Comparison of ENCODE assay signal across 1 cellular context in the genomic region with DNA sequence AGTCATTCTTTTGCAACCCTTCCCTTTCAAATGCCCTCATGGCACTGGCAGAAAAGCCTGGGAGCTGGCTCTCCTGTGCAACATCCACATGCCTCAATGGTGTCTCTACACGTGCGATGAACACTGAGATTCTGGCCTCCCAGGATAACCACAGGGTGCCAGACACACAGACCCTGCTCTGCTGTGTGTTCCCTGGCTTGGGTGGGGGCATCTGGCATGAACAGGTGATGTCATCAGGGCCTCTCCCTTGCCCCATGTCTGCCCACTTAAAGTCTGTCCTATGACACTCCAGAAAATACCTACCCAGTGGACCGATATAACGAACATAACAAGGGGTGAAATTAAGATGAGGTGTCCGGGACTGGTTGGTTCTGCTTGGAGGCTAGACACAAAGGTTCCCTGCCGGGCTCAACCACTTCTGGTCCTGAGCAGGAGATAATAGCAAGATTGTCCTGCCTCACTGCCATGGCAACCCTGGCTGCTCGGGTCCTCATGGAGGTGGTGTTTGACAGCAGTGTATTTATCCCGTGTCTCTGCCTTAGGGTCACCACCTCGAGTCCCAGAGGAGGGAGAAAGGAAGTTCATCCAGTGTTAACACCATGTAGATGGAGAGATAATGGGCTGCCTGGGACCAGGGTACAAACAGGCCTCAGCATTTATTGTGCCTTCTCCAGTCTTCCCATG.
TF ChIP-seq lines count a peak whose summit lies in the region.

No MANE protein-coding gene starts in this region.

TF ChIP-seq in HEK293, 187 proteins besides CTCF, POLR2A, EP300 and RAD21 (continued from another document):
- TF ChIP-seq, protein P1, sequence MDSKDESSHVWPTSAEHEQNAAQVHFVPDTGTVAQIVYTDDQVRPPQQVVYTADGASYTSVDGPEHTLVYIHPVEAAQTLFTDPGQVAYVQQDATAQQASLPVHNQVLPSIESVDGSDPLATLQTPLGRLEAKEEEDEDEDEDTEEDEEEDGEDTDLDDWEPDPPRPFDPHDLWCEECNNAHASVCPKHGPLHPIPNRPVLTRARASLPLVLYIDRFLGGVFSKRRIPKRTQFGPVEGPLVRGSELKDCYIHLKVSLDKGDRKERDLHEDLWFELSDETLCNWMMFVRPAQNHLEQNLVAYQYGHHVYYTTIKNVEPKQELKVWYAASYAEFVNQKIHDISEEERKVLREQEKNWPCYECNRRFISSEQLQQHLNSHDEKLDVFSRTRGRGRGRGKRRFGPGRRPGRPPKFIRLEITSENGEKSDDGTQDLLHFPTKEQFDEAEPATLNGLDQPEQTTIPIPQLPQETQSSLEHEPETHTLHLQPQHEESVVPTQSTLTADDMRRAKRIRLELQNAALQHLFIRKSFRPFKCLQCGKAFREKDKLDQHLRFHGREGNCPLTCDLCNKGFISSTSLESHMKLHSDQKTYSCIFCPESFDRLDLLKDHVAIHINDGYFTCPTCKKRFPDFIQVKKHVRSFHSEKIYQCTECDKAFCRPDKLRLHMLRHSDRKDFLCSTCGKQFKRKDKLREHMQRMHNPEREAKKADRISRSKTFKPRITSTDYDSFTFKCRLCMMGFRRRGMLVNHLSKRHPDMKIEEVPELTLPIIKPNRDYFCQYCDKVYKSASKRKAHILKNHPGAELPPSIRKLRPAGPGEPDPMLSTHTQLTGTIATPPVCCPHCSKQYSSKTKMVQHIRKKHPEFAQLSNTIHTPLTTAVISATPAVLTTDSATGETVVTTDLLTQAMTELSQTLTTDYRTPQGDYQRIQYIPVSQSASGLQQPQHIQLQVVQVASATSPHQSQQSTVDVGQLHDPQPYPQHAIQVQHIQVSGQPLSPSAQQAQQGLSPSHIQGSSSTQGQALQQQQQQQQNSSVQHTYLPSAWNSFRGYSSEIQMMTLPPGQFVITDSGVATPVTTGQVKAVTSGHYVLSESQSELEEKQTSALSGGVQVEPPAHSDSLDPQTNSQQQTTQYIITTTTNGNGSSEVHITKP (tag by site-specific recombination; IDR thresholded peaks at IDR 0.05), result peak; percentile 68
- TF ChIP-seq, protein P2, sequence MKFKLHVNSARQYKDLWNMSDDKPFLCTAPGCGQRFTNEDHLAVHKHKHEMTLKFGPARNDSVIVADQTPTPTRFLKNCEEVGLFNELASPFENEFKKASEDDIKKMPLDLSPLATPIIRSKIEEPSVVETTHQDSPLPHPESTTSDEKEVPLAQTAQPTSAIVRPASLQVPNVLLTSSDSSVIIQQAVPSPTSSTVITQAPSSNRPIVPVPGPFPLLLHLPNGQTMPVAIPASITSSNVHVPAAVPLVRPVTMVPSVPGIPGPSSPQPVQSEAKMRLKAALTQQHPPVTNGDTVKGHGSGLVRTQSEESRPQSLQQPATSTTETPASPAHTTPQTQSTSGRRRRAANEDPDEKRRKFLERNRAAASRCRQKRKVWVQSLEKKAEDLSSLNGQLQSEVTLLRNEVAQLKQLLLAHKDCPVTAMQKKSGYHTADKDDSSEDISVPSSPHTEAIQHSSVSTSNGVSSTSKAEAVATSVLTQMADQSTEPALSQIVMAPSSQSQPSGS (tag by site-specific recombination; IDR thresholded peaks at IDR 0.05; ENCODE audit: low read depth), result peak; percentile 66
